In genomic region chr5:173055722-173055982, GRCh38 we compare ENCODE assay signal across 8 cellular contexts. TPM values are rescaled to one million over a fixed set of nuclear protein-coding genes. Genes with fewer than 3 reads are reported as not detected.
DNase-seq lines count a peak whose midpoint lies in the region; ATAC-seq and TF ChIP-seq lines count a peak whose summit lies in the region.

No MANE protein-coding gene starts in this region.

- H4K20me1 ChIP-seq in KMS-11 (ENCODE audit: insufficient read depth) (no peaks in the 10 kb centered on the region), neural cell (ENCODE audit: insufficient read depth) (no peaks in the 10 kb centered on the region)

- TF ChIP-seq EP300 in neural cell (conservative IDR thresholded peaks at IDR 0.05; ENCODE audit: poor library complexity, severe bottlenecking) = no peak

- TF ChIP-seq RAD21 in neural cell (conservative IDR thresholded peaks at IDR 0.05) = no peak

- peaks cover 4% of the 10 kb centered on the region; the same call in 1 of the 2 replicates for H3K79me2 ChIP-seq in KMS-11 (ENCODE audit: insufficient read depth, low read depth)
- H3K79me2 ChIP-seq in neural cell (replicated peaks; ENCODE audit: insufficient read depth, low read length) = peaks cover 18% of the 10 kb centered on the region

- no peaks in the 10 kb centered on the region for H3K36me3 ChIP-seq in KMS-11 (ENCODE audit: insufficient read depth)
- no peaks in the 10 kb centered on the region for H3K36me3 ChIP-seq in neural cell (ENCODE audit: insufficient read depth, low read length)

- H3K27me3 ChIP-seq in KMS-11 (ENCODE audit: insufficient read depth, low read depth) (no peaks in the 10 kb centered on the region), neural cell (ENCODE audit: insufficient read depth, low read depth, low read length) (no peaks in the 10 kb centered on the region)

- no peak for ATAC-seq in GM21381 (IDR thresholded peaks at IDR 0.05; ENCODE audit: unreplicated experiment)

- H3K4me2 ChIP-seq in KMS-11 (peak overlapping the region; percentile 37), neural cell (ENCODE audit: low read length) (peak overlapping the region; percentile 65)

- H3K9ac ChIP-seq in KMS-11 = no peak overlapping the region
- H3K9ac ChIP-seq in neural cell (ENCODE audit: low read length) = peak overlapping the region; percentile 78

- peaks cover 4% of the 10 kb centered on the region for H3F3A ChIP-seq in neural cell (ENCODE audit: insufficient read depth, low read length, poor library complexity, severe bottlenecking)

- peaks cover 28% of the 10 kb centered on the region for H3K4me1 Mint-ChIP-seq in chondrocyte (ENCODE audit: low read depth)

- peaks cover 11% of the 10 kb centered on the region for H3K4me1 ChIP-seq in KMS-11 (ENCODE audit: low read depth, poor library complexity, severe bottlenecking)

- H2AFZ ChIP-seq in KMS-11 (ENCODE audit: low read depth) = peak overlapping the region; percentile 62; the same call in 1 of the 2 replicates
- H2AFZ ChIP-seq in neural cell (ENCODE audit: low read depth, low read length) = peak overlapping the region; percentile 90

- H3K27me3 Mint-ChIP-seq in chondrocyte (ENCODE audit: low read depth) = no peaks in the 10 kb centered on the region

- H3K4me3 Mint-ChIP-seq in chondrocyte (ENCODE audit: unreplicated experiment) = peak overlapping the region; percentile 89

- H3K9me2 ChIP-seq in neural cell (ENCODE audit: insufficient read depth, low read length) = no peaks in the 10 kb centered on the region

- H3K9me3 Mint-ChIP-seq in chondrocyte (ENCODE audit: low read depth) = no peaks in the 10 kb centered on the region

- H3K36me3 Mint-ChIP-seq in chondrocyte (ENCODE audit: low read depth) = no peaks in the 10 kb centered on the region

- TF ChIP-seq CTCF in KMS-11 (conservative IDR thresholded peaks at IDR 0.05; ENCODE audit: low read depth, low read length) (no peak), chondrocyte (IDR thresholded peaks at IDR 0.05) (no peak), neural cell (IDR thresholded peaks at IDR 0.05; ENCODE audit: poor library complexity, severe bottlenecking) (no peak)

- peak overlapping the region; percentile 93 for H3K27ac Mint-ChIP-seq in chondrocyte (ENCODE audit: unreplicated experiment)

- H3K9me3 ChIP-seq in neural cell (ENCODE audit: low read length) = no peaks in the 10 kb centered on the region

- no peak overlapping the region for H3K27ac ChIP-seq in KMS-11
- H3K27ac ChIP-seq in neural cell (ENCODE audit: low read length) = no peak overlapping the region

- H3K4me3 ChIP-seq in KMS-11 (IDR thresholded peaks at IDR 0.05; ENCODE audit: insufficient read depth, low read depth, low read length) (no peak overlapping the region), neural cell (ENCODE audit: low read length) (peak overlapping the region; percentile 75)

- DNase-seq in NCI-H345 treated with DMSO at 0.1 percent for 48 hours (lab: John Stamatoyannopoulos, UW; ENCODE audit: unreplicated experiment) (peak; percentile 48), NCI-H345 (lab: John Stamatoyannopoulos, UW) (no peak), chondrocyte (ENCODE audit: low spot score) (no peak), hypothalamus (lab: John Stamatoyannopoulos, UW) (no peak), NCI-H2196 (lab: John Stamatoyannopoulos, UW; ENCODE audit: unreplicated experiment) (no peak)

TF ChIP-seq in neural cell, 6 proteins besides CTCF, POLR2A, EP300 and RAD21:
- no peak for TF ChIP-seq REST (IDR thresholded peaks at IDR 0.05; ENCODE audit: borderline replicate concordance)
TF ChIP-seq in neural cell: peak in this region for 0.

RNA-seq across cellular contexts. Expression of gene CREBRF, which starts 0.5 kb away (rescaled TPM):
- 13.2 to 14.9 TPM (median 14.7 TPM) in 3 replicates for total RNA-seq in chondrocyte
- 7.9 and 9.3 TPM in 2 replicates for polyA plus RNA-seq in neural cell
- 40.2 and 43.9 TPM in 2 replicates for polyA minus RNA-seq in neural cell
